Comparison of ENCODE assay signal across 1 cellular context in genomic region chr14:99634443-99634842, GRCh38.
TF ChIP-seq lines count a peak whose summit lies in the region.

No MANE protein-coding gene starts in this region.

TF ChIP-seq in IMR-90, 13 proteins besides CTCF, POLR2A, EP300 and RAD21:
- TF ChIP-seq ELK1 (IDR thresholded peaks at IDR 0.05; ENCODE audit: borderline replicate concordance, low read depth, low read length): no peak
- TF ChIP-seq BHLHE40 (IDR thresholded peaks at IDR 0.05; ENCODE audit: low read depth, low read length): no peak
- TF ChIP-seq SMC3 (IDR thresholded peaks at IDR 0.05; ENCODE audit: low read depth, low read length): no peak
- TF ChIP-seq MAZ (IDR thresholded peaks at IDR 0.05; ENCODE audit: borderline replicate concordance, low read depth, low read length): no peak
- TF ChIP-seq CHD1 (IDR thresholded peaks at IDR 0.05; ENCODE audit: low read depth, low read length): no peak
- TF ChIP-seq MAFK (IDR thresholded peaks at IDR 0.05; ENCODE audit: low read depth, low read length): no peak
- TF ChIP-seq RCOR1 (IDR thresholded peaks at IDR 0.05; ENCODE audit: insufficient replicate concordance, low read length): no peak
- no peak for TF ChIP-seq FOS (IDR thresholded peaks at IDR 0.05; ENCODE audit: low read depth, low read length)
- no peak for TF ChIP-seq NFE2L2 (IDR thresholded peaks at IDR 0.05; ENCODE audit: low read depth, low read length)
- no peak for TF ChIP-seq MXI1 (IDR thresholded peaks at IDR 0.05; ENCODE audit: borderline replicate concordance, low read depth, low read length)
- no peak for TF ChIP-seq RFX5 (IDR thresholded peaks at IDR 0.05; ENCODE audit: low read depth, low read length)
- TF ChIP-seq USF2 (IDR thresholded peaks at IDR 0.05; ENCODE audit: low read depth, low read length): no peak
- TF ChIP-seq CEBPB (IDR thresholded peaks at IDR 0.05; ENCODE audit: low read depth, low read length): no peak
